ENCODE assay signal across 7 cellular contexts in the genomic region with DNA sequence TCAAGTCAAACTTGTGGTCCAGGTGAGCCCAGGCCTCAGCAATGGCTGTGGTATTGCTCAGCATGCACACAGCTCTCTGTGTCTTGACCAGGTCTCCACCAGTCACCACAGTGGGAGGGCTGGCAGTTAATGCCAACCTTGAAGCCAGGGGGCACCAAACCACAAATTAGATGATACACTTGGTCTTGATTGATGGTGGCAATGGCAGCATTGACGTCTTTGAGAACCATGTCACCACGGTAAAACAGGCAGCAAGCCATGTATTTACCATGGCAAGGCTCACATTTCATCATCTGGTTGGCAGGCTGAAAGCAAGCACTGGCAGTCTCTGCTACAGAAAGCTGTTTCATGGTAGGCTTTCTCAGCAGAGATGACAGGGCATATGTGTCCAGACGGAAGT. TPM values are rescaled to one million over a fixed set of nuclear protein-coding genes. Genes with fewer than 3 reads are reported as not detected.
DNase-seq lines count a peak whose midpoint lies in the region; ATAC-seq and TF ChIP-seq lines count a peak whose summit lies in the region.

No MANE protein-coding gene starts in this region.

- no peaks in the 10 kb centered on the region for H3K36me3 ChIP-seq in kidney epithelial cell (ENCODE audit: control insufficient read depth, insufficient read depth, low read length)
- no peaks in the 10 kb centered on the region for H3K36me3 ChIP-seq in effector memory CD4-positive, alpha-beta T cell (ENCODE audit: control insufficient read depth, insufficient read depth, low read length)
- no peaks in the 10 kb centered on the region for H3K36me3 ChIP-seq in ovary

- WGBS in ovary, 3 donors: 62 to 78% (median 68%) methylated on average over 3 of the region's 3 CpGs

- H3K27me3 ChIP-seq in kidney epithelial cell (ENCODE audit: control insufficient read depth, insufficient read depth, low read length) (no peaks in the 10 kb centered on the region), ovary (no peaks in the 10 kb centered on the region)
- no peaks in the 10 kb centered on the region for H3K27me3 ChIP-seq in effector memory CD4-positive, alpha-beta T cell (replicated peaks; ENCODE audit: control insufficient read depth, insufficient read depth, low read length, poor library complexity, severe bottlenecking)

- DNase-seq in D341Med (ENCODE audit: low spot score): peak; percentile 57
- peak; percentile 39 for DNase-seq in OCI-M1 (lab: John Stamatoyannopoulos, UW)
- no peak for DNase-seq in kidney epithelial cell (ENCODE audit: low read depth)
- DNase-seq in effector memory CD4-positive, alpha-beta T cell: no peak
- DNase-seq in ovary: no peak

- no peak for ATAC-seq in GM19351 (IDR thresholded peaks at IDR 0.05; ENCODE audit: unreplicated experiment)

- no peaks in the 10 kb centered on the region for H3K4me1 ChIP-seq in effector memory CD4-positive, alpha-beta T cell (ENCODE audit: control insufficient read depth, insufficient read depth, low read length, poor library complexity, severe bottlenecking)
- no peaks in the 10 kb centered on the region for H3K4me1 ChIP-seq in ovary (ENCODE audit: insufficient read depth)

- no peak overlapping the region for H3K4me3 ChIP-seq in GM12875 (ENCODE audit: low read depth, low read length)
- H3K4me3 ChIP-seq in kidney epithelial cell (ENCODE audit: low read depth, low read length): no peak overlapping the region
- H3K4me3 ChIP-seq in effector memory CD4-positive, alpha-beta T cell (ENCODE audit: insufficient read depth, low read depth, low read length, poor library complexity, severe bottlenecking): no peak overlapping the region
- no peak overlapping the region for H3K4me3 ChIP-seq in ovary

- TF ChIP-seq POLR2A in ovary (IDR thresholded peaks at IDR 0.05): no peak

- no peak overlapping the region for H3K27ac ChIP-seq in effector memory CD4-positive, alpha-beta T cell (ENCODE audit: insufficient read depth, low read length, poor library complexity, severe bottlenecking)
- no peak overlapping the region for H3K27ac ChIP-seq in ovary

- intact Hi-C loops in ovary (cut with DNase I): no loop called here

- H3K9me3 ChIP-seq in effector memory CD4-positive, alpha-beta T cell (ENCODE audit: control insufficient read depth, low read length): no peaks in the 10 kb centered on the region
- H3K9me3 ChIP-seq in ovary: no peaks in the 10 kb centered on the region

- TF ChIP-seq CTCF in GM12875 (IDR thresholded peaks at IDR 0.05; ENCODE audit: borderline replicate concordance, insufficient read depth, low read depth, low read length) (0 out of 2 replicates have a peak, but pooled peaks have one; percentile 3), kidney epithelial cell (IDR thresholded peaks at IDR 0.05; ENCODE audit: insufficient read depth, low read length, poor library complexity, severe bottlenecking) (peak; percentile 20), ovary (IDR thresholded peaks at IDR 0.05) (no peak)

- TF ChIP-seq EP300 in ovary (IDR thresholded peaks at IDR 0.05): no peak

RNA-seq across cellular contexts. Expression of gene NIM1K, which starts 40.0 kb away (rescaled TPM):
- total RNA-seq in kidney epithelial cell: 0.07 and 0.21 TPM in 2 replicates
- under 1 TPM in 6 of 7 donors, not detected in 1; 0.12 to 0.78 (median 0.35) TPM for total RNA-seq in ovary
- polyA plus RNA-seq in ovary: under 1 TPM; 0.18 to 0.47 TPM

Comparison
In these comparisons a context has a peak if more than half of its experiments do, and no peak if none do; other contexts are left out.
1. DNase-seq: peak in D341Med (single experiment) and OCI-M1 (single experiment); none in kidney epithelial cell (single experiment), effector memory CD4-positive, alpha-beta T cell (0 of 3) and ovary (0 of 5).
2. CTCF ChIP-seq: peak in GM12875 (single experiment) and kidney epithelial cell (single experiment); none in ovary (0 of 3).